Comparison of ENCODE assay signal across 16 cellular contexts in genomic region chr1:53575948-53576305, GRCh38.
DNase-seq lines count a peak whose midpoint lies in the region; ATAC-seq and TF ChIP-seq lines count a peak whose summit lies in the region.
"Had no signal": no experiment of that assay in that cellular context is flagged by ENCODE, and none has a peak within 500 bp of the region (broad histone marks: within the 10 kb centered on the region; RNA-seq: fewer than 3 reads in every experiment).

No MANE protein-coding gene starts in this region.

- H3K27me3 ChIP-seq in BLaER1 treated with 17β-estradiol and CSF1 and Interleukin-3, amounts not matched to agents 10 nM and 100 nM, result no peaks in the 10 kb centered on the region
- H3K27me3 ChIP-seq in NT2/D1 (ENCODE audit: insufficient read depth, insufficient read length) (no peaks in the 10 kb centered on the region), osteoblast (ENCODE audit: insufficient read depth, low read length) (no peaks in the 10 kb centered on the region)

- H3K9me3 ChIP-seq in BLaER1 treated with 17β-estradiol and CSF1 and Interleukin-3, amounts not matched to agents 10 nM and 100 nM (replicated peaks in 1 of 11), result no peaks in the 10 kb centered on the region
- no peaks in the 10 kb centered on the region for H3K9me3 ChIP-seq in NT2/D1 (ENCODE audit: insufficient read depth, low read length)
- H3K9me3 ChIP-seq in osteoblast (ENCODE audit: low read depth, low read length), result no peaks in the 10 kb centered on the region
- H3K9me3 ChIP-seq: Caco-2 had no signal

- H3K4me3 Mint-ChIP-seq in central memory CD8-positive, alpha-beta T cell, result peak overlapping the region; percentile 24
- no peak overlapping the region for H3K4me3 Mint-ChIP-seq in naive thymus-derived CD8-positive, alpha-beta T cell
- no peak overlapping the region for H3K4me3 Mint-ChIP-seq in stimulated activated memory B cell treated with anti-CD40 and anti-IgM and Interleukin-4, amounts not matched to agents 10 μg/mL and 1 μg/mL and 100 μg/mL, for 72 hours
- H3K4me3 Mint-ChIP-seq: CD4-positive, CD25-positive, alpha-beta regulatory T cell; HFFc6 had no signal

- POLR2A ChIA-PET in naive thymus-derived CD8-positive, alpha-beta T cell (lab: Charles Lee), result no interaction called here

- H3K4me1 ChIP-seq in BLaER1 treated with 17β-estradiol and CSF1 and Interleukin-3, amounts not matched to agents 10 nM and 100 nM, result peaks cover 10 to 40% (median 36%) of the 10 kb centered on the region in 10 experiments; a peak in 18 of 20 replicates
- H3K4me1 ChIP-seq in NT2/D1 (ENCODE audit: insufficient read depth, insufficient read length) (peaks cover 37% of the 10 kb centered on the region), osteoblast (ENCODE audit: insufficient read depth, low read length) (no peaks in the 10 kb centered on the region)
- H3K4me1 ChIP-seq: Caco-2 had no signal

- no peaks in the 10 kb centered on the region for H3K27me3 Mint-ChIP-seq in central memory CD8-positive, alpha-beta T cell
- peaks cover 0 to 3% (median 0%) of the 10 kb centered on the region in 5 donors for H3K27me3 Mint-ChIP-seq in naive thymus-derived CD8-positive, alpha-beta T cell
- H3K27me3 Mint-ChIP-seq in stimulated activated memory B cell treated with anti-CD40 and anti-IgM and Interleukin-4, amounts not matched to agents 10 μg/mL and 1 μg/mL and 100 μg/mL, for 72 hours, result peaks cover 31% of the 10 kb centered on the region
- H3K27me3 Mint-ChIP-seq: CD4-positive, CD25-positive, alpha-beta regulatory T cell had no signal

- peaks cover 41% of the 10 kb centered on the region for H3K4me1 Mint-ChIP-seq in central memory CD8-positive, alpha-beta T cell
- peaks cover 6 to 14% (median 11%) of the 10 kb centered on the region in 4 donors for H3K4me1 Mint-ChIP-seq in naive thymus-derived CD8-positive, alpha-beta T cell
- H3K4me1 Mint-ChIP-seq in stimulated activated memory B cell treated with anti-CD40 and anti-IgM and Interleukin-4, amounts not matched to agents 10 μg/mL and 1 μg/mL and 100 μg/mL, for 72 hours, result peaks cover 12% of the 10 kb centered on the region
- H3K4me1 Mint-ChIP-seq: CD4-positive, CD25-positive, alpha-beta regulatory T cell had no signal

- no peaks in the 10 kb centered on the region for H3K36me3 ChIP-seq in BLaER1 treated with 17β-estradiol and CSF1 and Interleukin-3, amounts not matched to agents 10 nM and 100 nM
- H3K36me3 ChIP-seq in NT2/D1 (ENCODE audit: insufficient read depth, insufficient read length, low read length) (no peaks in the 10 kb centered on the region), osteoblast (ENCODE audit: insufficient read depth, low read length) (no peaks in the 10 kb centered on the region)

- DNase-seq in NT2/D1 (ENCODE audit: low read depth, low spot score), result no peak
- DNase-seq in central memory CD8-positive, alpha-beta T cell (ENCODE audit: low spot score in 2 of 2), result no peak
- peak; percentile 29 for DNase-seq in osteoblast (ENCODE audit: insufficient read length, low spot score, missing footprints)
- DNase-seq in naive thymus-derived CD8-positive, alpha-beta T cell, result no peak
- no peak for DNase-seq in HT-29 (ENCODE audit: low spot score)
- no peak for DNase-seq in hepatic stellate cell (ENCODE audit: low spot score)
- DNase-seq: CD4-positive, CD25-positive, alpha-beta regulatory T cell; DMS153; HFFc6; MM.1S; NCI-H1105; NCI-H187 had no signal

- no peak overlapping the region for H3K4me3 ChIP-seq in BLaER1 treated with 17β-estradiol and CSF1 and Interleukin-3, amounts not matched to agents 10 nM and 100 nM
- H3K4me3 ChIP-seq in NT2/D1 (ENCODE audit: insufficient read length, low read depth) (no peak overlapping the region), osteoblast (ENCODE audit: insufficient read depth, low read length) (no peak overlapping the region)

- peaks cover 0 to 33% (median 0%) of the 10 kb centered on the region in 11 experiments; a peak in 9 of 22 replicates for H4K20me1 ChIP-seq in BLaER1 treated with 17β-estradiol and CSF1 and Interleukin-3, amounts not matched to agents 10 nM and 100 nM
- H4K20me1 ChIP-seq in osteoblast (ENCODE audit: insufficient read depth, low read length), result peaks cover 20% of the 10 kb centered on the region

- ATAC-seq in central memory CD8-positive, alpha-beta T cell (replicated peaks; ENCODE audit: extremely low read depth, poor library complexity, severe bottlenecking), result no peak
- ATAC-seq in naive thymus-derived CD8-positive, alpha-beta T cell, result no peak
- ATAC-seq in stimulated activated memory B cell treated with anti-CD40 and anti-IgM and Interleukin-4, amounts not matched to agents 10 μg/mL and 1 μg/mL and 100 μg/mL, for 72 hours, result no peak

- no peaks in the 10 kb centered on the region for H3K36me3 Mint-ChIP-seq in central memory CD8-positive, alpha-beta T cell (ENCODE audit: insufficient read depth)
- no peaks in the 10 kb centered on the region for H3K36me3 Mint-ChIP-seq in naive thymus-derived CD8-positive, alpha-beta T cell
- no peaks in the 10 kb centered on the region for H3K36me3 Mint-ChIP-seq in stimulated activated memory B cell treated with anti-CD40 and anti-IgM and Interleukin-4, amounts not matched to agents 10 μg/mL and 1 μg/mL and 100 μg/mL, for 72 hours
- H3K36me3 Mint-ChIP-seq: CD4-positive, CD25-positive, alpha-beta regulatory T cell had no signal

- no peaks in the 10 kb centered on the region for H3K9me3 Mint-ChIP-seq in central memory CD8-positive, alpha-beta T cell
- no peaks in the 10 kb centered on the region for H3K9me3 Mint-ChIP-seq in naive thymus-derived CD8-positive, alpha-beta T cell
- no peaks in the 10 kb centered on the region for H3K9me3 Mint-ChIP-seq in stimulated activated memory B cell treated with anti-CD40 and anti-IgM and Interleukin-4, amounts not matched to agents 10 μg/mL and 1 μg/mL and 100 μg/mL, for 72 hours
- H3K9me3 Mint-ChIP-seq: CD4-positive, CD25-positive, alpha-beta regulatory T cell; HFFc6 had no signal

- peak overlapping the region in 1 of 11 experiments; percentile 18; a peak in 1 of 22 replicates for H3K9ac ChIP-seq in BLaER1 treated with 17β-estradiol and CSF1 and Interleukin-3, amounts not matched to agents 10 nM and 100 nM
- peak overlapping the region; percentile 18 for H3K9ac ChIP-seq in NT2/D1 (ENCODE audit: insufficient read length, low read depth)
- H3K9ac ChIP-seq: KMS-11 had no signal

- H3K4me2 ChIP-seq in BLaER1 treated with 17β-estradiol and CSF1 and Interleukin-3, amounts not matched to agents 10 nM and 100 nM, result peak overlapping the region in 10 of 11 experiments; percentile 4 to 95 (median 81); a peak in 18 of 22 replicates
- H3K4me2 ChIP-seq in osteoblast (ENCODE audit: insufficient read depth, low read length), result no peak overlapping the region
- H3K4me2 ChIP-seq: KMS-11 had no signal

- H2AFZ ChIP-seq in osteoblast (ENCODE audit: low read length), result no peak overlapping the region

- no peak overlapping the region for H3K27ac Mint-ChIP-seq in central memory CD8-positive, alpha-beta T cell (ENCODE audit: low read depth)
- H3K27ac Mint-ChIP-seq in naive thymus-derived CD8-positive, alpha-beta T cell, result peak overlapping the region in 1 of 10 donors; percentile 29
- no peak overlapping the region for H3K27ac Mint-ChIP-seq in stimulated activated memory B cell treated with anti-CD40 and anti-IgM and Interleukin-4, amounts not matched to agents 10 μg/mL and 1 μg/mL and 100 μg/mL, for 72 hours
- H3K27ac Mint-ChIP-seq: HFFc6 had no signal

- H3K79me2 ChIP-seq in osteoblast (ENCODE audit: insufficient read depth, low read length), result no peaks in the 10 kb centered on the region

- TF ChIP-seq CTCF in osteoblast (IDR thresholded peaks at IDR 0.05; ENCODE audit: extremely low read depth, low read depth, low read length), result no peak

- H3K27ac ChIP-seq in BLaER1 treated with 17β-estradiol and CSF1 and Interleukin-3, amounts not matched to agents 10 nM and 100 nM, result no peak overlapping the region
- no peak overlapping the region for H3K27ac ChIP-seq in osteoblast (ENCODE audit: low read depth, low read length)
- H3K27ac ChIP-seq: KMS-11 had no signal
